24 cellular contexts compared by ENCODE assay signal in the genomic region with DNA sequence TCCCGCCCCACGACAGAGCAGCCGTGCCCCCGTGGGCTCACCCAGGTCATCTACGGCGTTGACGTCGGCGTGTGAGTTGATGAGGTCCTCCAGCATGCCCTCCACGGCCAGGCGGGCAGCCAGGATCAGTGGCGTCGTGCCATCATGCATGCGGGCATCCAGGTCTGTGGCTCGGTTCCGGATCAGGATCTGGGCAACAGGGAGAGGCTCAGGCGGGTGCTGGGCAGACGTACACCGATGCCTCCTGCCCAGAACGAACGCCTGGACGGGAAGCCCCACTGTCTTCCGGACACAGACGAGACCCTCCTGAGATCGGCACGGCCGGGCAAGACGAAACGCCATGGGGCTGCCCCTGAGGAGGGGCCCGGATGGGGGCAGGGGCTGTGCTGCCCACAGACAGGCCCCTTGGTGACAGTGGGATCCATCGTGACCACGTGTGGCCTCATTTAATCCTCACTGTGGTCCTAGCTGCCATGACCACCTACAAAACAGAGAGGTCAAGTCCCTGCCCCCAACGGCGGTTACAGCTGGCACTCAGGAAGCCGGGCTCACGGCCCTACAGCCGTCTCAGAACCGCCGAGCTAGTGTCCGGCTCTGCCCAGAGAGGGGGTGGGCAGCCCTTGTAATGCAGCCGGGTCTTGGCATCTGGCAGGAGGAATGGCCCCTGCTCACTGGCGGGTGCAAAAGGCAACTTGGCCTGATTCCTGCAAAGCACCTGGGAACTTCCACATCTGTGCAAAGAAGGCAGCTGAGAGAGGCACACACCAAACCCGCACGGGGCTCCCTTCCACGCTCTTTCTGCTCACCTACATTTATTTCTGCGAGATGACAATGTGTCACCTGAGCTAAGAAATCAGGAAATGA. TPM values are rescaled to one million over a fixed set of nuclear protein-coding genes. Genes with fewer than 3 reads are reported as not detected.
DNase-seq lines count a peak whose midpoint lies in the region; ATAC-seq, FAIRE-seq and TF ChIP-seq lines count a peak whose summit lies in the region.
"Had no signal": no experiment of that assay in that cellular context is flagged by ENCODE, and none has a peak within 500 bp of the region (broad histone marks: within the 10 kb centered on the region; RNA-seq: fewer than 3 reads in every experiment).

No MANE protein-coding gene starts in this region.

- H4K20me1 ChIP-seq in IMR-90 (ENCODE audit: insufficient read depth, low read length) = no peaks in the 10 kb centered on the region
- peaks cover 0 to 21% of the 10 kb centered on the region in 2 experiments for H4K20me1 ChIP-seq in H1 (replicated peaks in 1 of 2; ENCODE audit: control insufficient read depth in 1 of 2, insufficient read depth in 2 of 2, low read length in 2 of 2)

- H3K9me1 ChIP-seq in IMR-90 (ENCODE audit: insufficient read depth, low read length) = no peaks in the 10 kb centered on the region

- no peak overlapping the region for H3K4me3 Mint-ChIP-seq in brain
- H3K4me3 Mint-ChIP-seq in stimulated activated naive B cell treated with anti-CD40 and anti-IgM and Interleukin-4, amounts not matched to agents 10 μg/mL and 1 μg/mL and 100 μg/mL, for 72 hours = no peak overlapping the region
- no peak overlapping the region for H3K4me3 Mint-ChIP-seq in activated T-helper 17 cell treated with anti-CD3 and anti-CD28 coated beads, Interleukin-2, amount 50 U/mL, for 72 hours
- no peak overlapping the region for H3K4me3 Mint-ChIP-seq in activated CD8-positive, alpha-beta memory T cell treated with anti-CD3 and anti-CD28 coated beads, Interleukin-2, amount 10 ng/mL, durations not matched to agents 7 days and 5 days
- H3K4me3 Mint-ChIP-seq: CD4-positive, alpha-beta T cell; GM23338 had no signal

- H4K91ac ChIP-seq in IMR-90 (ENCODE audit: insufficient read depth, low read depth, low read length) = no peak overlapping the region
- no peak overlapping the region for H4K91ac ChIP-seq in H1 (replicated peaks; ENCODE audit: insufficient read length, low read length)

- H3K4ac ChIP-seq in IMR-90 (ENCODE audit: low read depth, low read length) (no peak overlapping the region), H1 (replicated peaks; ENCODE audit: insufficient read length, low read depth, low read length) (no peak overlapping the region)

- H4K8ac ChIP-seq in IMR-90 (ENCODE audit: low read depth in 2 of 2, low read length in 2 of 2) (no peak overlapping the region), H1 (ENCODE audit: extremely low read depth, insufficient read depth, low read length) (no peak overlapping the region; the same call in 1 of the 2 replicates)

- TF ChIP-seq CTCF in IMR-90 (conservative IDR thresholded peaks at IDR 0.05; ENCODE audit: low read depth, low read length) = no peak
- no peak for TF ChIP-seq CTCF in brain (conservative IDR thresholded peaks at IDR 0.05)
- no peak for TF ChIP-seq CTCF in H1 (IDR thresholded peaks at IDR 0.05; ENCODE audit: control extremely low read depth in 1 of 3, insufficient read depth in 1 of 3, low read depth in 1 of 3, low read length in 3 of 3)
- no peak for TF ChIP-seq CTCF in kidney (IDR thresholded peaks at IDR 0.05; ENCODE audit: borderline replicate concordance, extremely low read depth, insufficient read depth)

- H4K5ac ChIP-seq in IMR-90 (ENCODE audit: low read depth, low read length) (no peak overlapping the region), H1 (ENCODE audit: insufficient read length, low read depth, low read length) (no peak overlapping the region)

- in situ Hi-C loops in IMR-90 (cut with MboI; ENCODE audit: low sequenced_read_pairs) = no loop called here

- no peak for TF ChIP-seq EP300 in H1 (IDR thresholded peaks at IDR 0.05; ENCODE audit: borderline replicate concordance in 1 of 2, low read depth in 2 of 2, low read length in 2 of 2)

- H3K4me1 ChIP-seq in IMR-90 (ENCODE audit: control insufficient read depth, insufficient read depth, low read length) (no peaks in the 10 kb centered on the region), H1 (replicated peaks in 1 of 4; ENCODE audit: control insufficient read depth in 3 of 4, insufficient read depth in 4 of 4, low read length in 3 of 4) (no peaks in the 10 kb centered on the region), kidney (ENCODE audit: control insufficient read depth in 1 of 2, insufficient read depth in 1 of 2, low read depth in 1 of 2, low read length in 2 of 2) (no peaks in the 10 kb centered on the region)

- intact Hi-C loops in IMR-90 (cut with micrococcal nuclease) = no loop called here
- intact Hi-C loops in kidney (cut with DNase I) = no loop called here

- no peak overlapping the region for H2BK5ac ChIP-seq in IMR-90 (ENCODE audit: low read depth, low read length, poor library complexity, severe bottlenecking)
- peak overlapping the region; percentile 24; the same call in 1 of the 2 replicates for H2BK5ac ChIP-seq in H1 (ENCODE audit: low read depth, low read length)

- H3K79me2 ChIP-seq in H1 (ENCODE audit: control insufficient read depth in 1 of 2, insufficient read depth in 2 of 2, low read length in 2 of 2) = no peaks in the 10 kb centered on the region

- H3K14ac ChIP-seq in IMR-90 (replicated peaks; ENCODE audit: low read depth, low read length) = no peak overlapping the region
- no peak overlapping the region for H3K14ac ChIP-seq in H1 (ENCODE audit: insufficient read length)

- POLR2A ChIA-PET in IMR-90 (lab: Charles Lee; ENCODE audit: unreplicated experiment) (no interaction called here), H1 (lab: Charles Lee; ENCODE audit: partially characterized antibody) (interaction anchor here (2.0 kb wide), 1 partner anchor 9 kb away, joined by 6 read pairs; no protein-coding TSS in a partner anchor)

- H2AK5ac ChIP-seq in IMR-90 (ENCODE audit: low read depth, low read length) (no peak overlapping the region), H1 (ENCODE audit: low read depth, low read length) (no peak overlapping the region)

- no peak overlapping the region for H3K23ac ChIP-seq in IMR-90 (ENCODE audit: low read depth, low read length)
- H3K23ac ChIP-seq in H1 (ENCODE audit: insufficient read length) = no peak overlapping the region

- H3K23me2 ChIP-seq in H1 (ENCODE audit: low read depth, low read length) = no peaks in the 10 kb centered on the region

- H3K9me3 Mint-ChIP-seq in brain = no peaks in the 10 kb centered on the region
- no peaks in the 10 kb centered on the region for H3K9me3 Mint-ChIP-seq in stimulated activated naive B cell treated with anti-CD40 and anti-IgM and Interleukin-4, amounts not matched to agents 10 μg/mL and 1 μg/mL and 100 μg/mL, for 72 hours
- no peaks in the 10 kb centered on the region for H3K9me3 Mint-ChIP-seq in activated T-helper 17 cell treated with anti-CD3 and anti-CD28 coated beads, Interleukin-2, amount 50 U/mL, for 72 hours
- no peaks in the 10 kb centered on the region for H3K9me3 Mint-ChIP-seq in activated CD8-positive, alpha-beta memory T cell treated with anti-CD3 and anti-CD28 coated beads, Interleukin-2, amount 10 ng/mL, durations not matched to agents 7 days and 5 days (ENCODE audit: low read depth)
- H3K9me3 Mint-ChIP-seq: CD4-positive, alpha-beta T cell; GM23338 had no signal

- H3K79me1 ChIP-seq in IMR-90 (ENCODE audit: low read depth in 1 of 2, low read length in 2 of 2) (no peaks in the 10 kb centered on the region), H1 (ENCODE audit: low read depth, low read length) (no peaks in the 10 kb centered on the region)

- peaks cover 17% of the 10 kb centered on the region for H3K36me3 Mint-ChIP-seq in brain
- H3K36me3 Mint-ChIP-seq in stimulated activated naive B cell treated with anti-CD40 and anti-IgM and Interleukin-4, amounts not matched to agents 10 μg/mL and 1 μg/mL and 100 μg/mL, for 72 hours = peaks cover 36 to 41% of the 10 kb centered on the region in 2 donors
- peaks cover 70% of the 10 kb centered on the region for H3K36me3 Mint-ChIP-seq in activated T-helper 17 cell treated with anti-CD3 and anti-CD28 coated beads, Interleukin-2, amount 50 U/mL, for 72 hours (ENCODE audit: low read depth)
- H3K36me3 Mint-ChIP-seq in activated CD8-positive, alpha-beta memory T cell treated with anti-CD3 and anti-CD28 coated beads, Interleukin-2, amount 10 ng/mL, durations not matched to agents 7 days and 5 days = peaks cover 16% of the 10 kb centered on the region

- no peak for DNase-seq in IMR-90
- DNase-seq in H1 (ENCODE audit: low read depth in 1 of 2, low spot score in 2 of 2) = no peak
- no peak for DNase-seq in stimulated activated naive B cell treated with anti-CD40 and anti-IgM and Interleukin-4, amounts not matched to agents 10 μg/mL and 1 μg/mL and 100 μg/mL, for 72 hours
- no peak for DNase-seq in kidney
- no peak for DNase-seq in activated CD8-positive, alpha-beta memory T cell treated with anti-CD3 and anti-CD28 coated beads, Interleukin-2, amount 10 ng/mL, durations not matched to agents 7 days and 5 days
- DNase-seq: AML-193; CD4-positive, alpha-beta T cell; GDM1; HCEC 1CT; MM.1S; NCI-H1048; NCI-H2029 treated with DMSO at 0.1 percent for 48 hours; NCI-H446 treated with DMSO at 0.1 percent for 48 hours; NCI-H526; RPMI8226; SHP77 had no signal

- peaks cover 1% of the 10 kb centered on the region for H3K4me1 Mint-ChIP-seq in brain
- no peaks in the 10 kb centered on the region for H3K4me1 Mint-ChIP-seq in stimulated activated naive B cell treated with anti-CD40 and anti-IgM and Interleukin-4, amounts not matched to agents 10 μg/mL and 1 μg/mL and 100 μg/mL, for 72 hours
- no peaks in the 10 kb centered on the region for H3K4me1 Mint-ChIP-seq in activated T-helper 17 cell treated with anti-CD3 and anti-CD28 coated beads, Interleukin-2, amount 50 U/mL, for 72 hours
- no peaks in the 10 kb centered on the region for H3K4me1 Mint-ChIP-seq in activated CD8-positive, alpha-beta memory T cell treated with anti-CD3 and anti-CD28 coated beads, Interleukin-2, amount 10 ng/mL, durations not matched to agents 7 days and 5 days
- H3K4me1 Mint-ChIP-seq: GM23338 had no signal

- H3K27ac ChIP-seq in IMR-90 (ENCODE audit: insufficient read depth, low read length) (no peak overlapping the region), H1 (ENCODE audit: low read depth, low read length) (no peak overlapping the region), kidney (ENCODE audit: low read depth in 2 of 2, low read length in 2 of 2) (no peak overlapping the region)
- H3K27ac ChIP-seq: A549; BLaER1 treated with 17β-estradiol and CSF1 and Interleukin-3, amounts not matched to agents 10 nM and 100 nM; KMS-11 had no signal

- TF ChIP-seq POLR2A in IMR-90 (IDR thresholded peaks at IDR 0.05; ENCODE audit: low read depth, low read length) (no peak), H1 (IDR thresholded peaks at IDR 0.05; ENCODE audit: control extremely low read depth in 1 of 2, low read depth in 2 of 2, low read length in 2 of 2) (no peak)

- H3K4me2 ChIP-seq in IMR-90 (ENCODE audit: low read depth, low read length) (no peak overlapping the region), H1 (ENCODE audit: insufficient read depth in 1 of 2, low read depth in 2 of 2, low read length in 2 of 2) (no peak overlapping the region)
- H3K4me2 ChIP-seq: A549; BLaER1 treated with 17β-estradiol and CSF1 and Interleukin-3, amounts not matched to agents 10 nM and 100 nM; GM23338; KMS-11 had no signal

- no TSS peak for BruUV-seq in IMR-90 (replicated peaks; lab: Mats Ljungman, UMichigan)

- H3K4me3 ChIP-seq in IMR-90 (ENCODE audit: insufficient read depth, low read depth, low read length) = no peak overlapping the region
- H3K4me3 ChIP-seq in H1 (ENCODE audit: extremely low read depth in 1 of 4, insufficient read depth in 2 of 4, low read depth in 3 of 4, low read length in 4 of 4) = no peak overlapping the region
- no peak overlapping the region for H3K4me3 ChIP-seq in kidney (ENCODE audit: low read length in 2 of 2)
- H3K4me3 ChIP-seq: A549; BLaER1 treated with 17β-estradiol and CSF1 and Interleukin-3, amounts not matched to agents 10 nM and 100 nM; GM12878; GM23338 had no signal

- H2BK15ac ChIP-seq in IMR-90 (ENCODE audit: low read depth, low read length) (no peak overlapping the region), H1 (ENCODE audit: low read length) (no peak overlapping the region)

- 90% methylated on average over 40 of the region's 46 CpGs; no CpG with 5 or more reads in 1 of the 2 experiments for WGBS in IMR-90 (ENCODE audit: extremely low coverage in 2 of 2, insufficient read length in 1 of 2), 2 experiments
- 91% methylated on average over 31 of the region's 46 CpGs; no CpG with 5 or more reads in 1 of the 2 experiments for WGBS in H1 (ENCODE audit: extremely low coverage in 1 of 2, insufficient coverage in 1 of 2, insufficient read length in 1 of 2, insufficient replicate concordance in 2 of 2, low coverage in 1 of 2, low lambda C conversion rate in 2 of 2, missing lambda C conversion rate in 1 of 2), 2 experiments

- no peak overlapping the region for H2BK120ac ChIP-seq in IMR-90 (ENCODE audit: low read depth, low read length)
- H2BK120ac ChIP-seq in H1 (replicated peaks; ENCODE audit: low read depth, low read length) = no peak overlapping the region

- H3K36me3 ChIP-seq in IMR-90 (ENCODE audit: control insufficient read depth, insufficient read depth, low read length) = peaks cover 72% of the 10 kb centered on the region
- H3K36me3 ChIP-seq in H1 (ENCODE audit: control insufficient read depth in 2 of 4, insufficient read depth in 4 of 4, low read length in 3 of 4) = peaks cover 12 to 76% (median 35%) of the 10 kb centered on the region in 4 experiments; a peak in 6 of 8 replicates
- H3K36me3 ChIP-seq in kidney (ENCODE audit: control insufficient read depth in 1 of 2, insufficient read depth in 2 of 2, low read length in 2 of 2) = peaks cover 11 to 32% of the 10 kb centered on the region in 2 donors

- no peaks in the 10 kb centered on the region for H3K27me3 ChIP-seq in IMR-90 (ENCODE audit: control insufficient read depth, insufficient read depth, low read length)
- no peaks in the 10 kb centered on the region for H3K27me3 ChIP-seq in H1 (replicated peaks in 1 of 4; ENCODE audit: control insufficient read depth in 3 of 4, extremely low read depth in 1 of 4, insufficient read depth in 3 of 4, low read length in 3 of 4)
- H3K27me3 ChIP-seq: BLaER1 treated with 17β-estradiol and CSF1 and Interleukin-3, amounts not matched to agents 10 nM and 100 nM had no signal

- TF ChIP-seq RAD21 in IMR-90 (IDR thresholded peaks at IDR 0.05; ENCODE audit: low read length) (no peak), H1 (IDR thresholded peaks at IDR 0.05 in 1 of 2, conservative IDR thresholded peaks at IDR 0.05 in 1 of 2; ENCODE audit: low read depth in 2 of 2, low read length in 2 of 2) (no peak)

- H3K27me3 Mint-ChIP-seq in brain = no peaks in the 10 kb centered on the region
- H3K27me3 Mint-ChIP-seq in stimulated activated naive B cell treated with anti-CD40 and anti-IgM and Interleukin-4, amounts not matched to agents 10 μg/mL and 1 μg/mL and 100 μg/mL, for 72 hours = no peaks in the 10 kb centered on the region
- H3K27me3 Mint-ChIP-seq in activated T-helper 17 cell treated with anti-CD3 and anti-CD28 coated beads, Interleukin-2, amount 50 U/mL, for 72 hours = no peaks in the 10 kb centered on the region
- no peaks in the 10 kb centered on the region for H3K27me3 Mint-ChIP-seq in activated CD8-positive, alpha-beta memory T cell treated with anti-CD3 and anti-CD28 coated beads, Interleukin-2, amount 10 ng/mL, durations not matched to agents 7 days and 5 days
- H3K27me3 Mint-ChIP-seq: CD4-positive, alpha-beta T cell had no signal

- dilution Hi-C loops in IMR-90 (cut with HindIII; ENCODE audit: low sequenced_read_pairs, unreplicated experiment) = no loop called here

- no peak for ATAC-seq in IMR-90 (ENCODE audit: low read depth)
- ATAC-seq in stimulated activated naive B cell treated with anti-CD40 and anti-IgM and Interleukin-4, amounts not matched to agents 10 μg/mL and 1 μg/mL and 100 μg/mL, for 72 hours (replicated peaks) = no peak
- ATAC-seq in activated T-helper 17 cell treated with anti-CD3 and anti-CD28 coated beads, Interleukin-2, amount 50 U/mL, for 72 hours (replicated peaks) = no peak
- no peak for ATAC-seq in activated CD8-positive, alpha-beta memory T cell treated with anti-CD3 and anti-CD28 coated beads, Interleukin-2, amount 10 ng/mL, durations not matched to agents 7 days and 5 days
- ATAC-seq: A549, GM12878, GM23338 had no signal

- no peak overlapping the region for H2BK12ac ChIP-seq in H1 (ENCODE audit: low read depth, low read length)

- peak overlapping the region in 4 of 5 experiments; percentile 24 to 94 (median 80) for H3K27ac Mint-ChIP-seq in brain
- H3K27ac Mint-ChIP-seq in stimulated activated naive B cell treated with anti-CD40 and anti-IgM and Interleukin-4, amounts not matched to agents 10 μg/mL and 1 μg/mL and 100 μg/mL, for 72 hours = peak overlapping the region; percentile 56
- no peak overlapping the region for H3K27ac Mint-ChIP-seq in activated T-helper 17 cell treated with anti-CD3 and anti-CD28 coated beads, Interleukin-2, amount 50 U/mL, for 72 hours
- H3K27ac Mint-ChIP-seq in activated CD8-positive, alpha-beta memory T cell treated with anti-CD3 and anti-CD28 coated beads, Interleukin-2, amount 10 ng/mL, durations not matched to agents 7 days and 5 days = no peak overlapping the region
- H3K27ac Mint-ChIP-seq: CD4-positive, alpha-beta T cell; GM23338 had no signal

- CTCF ChIA-PET in IMR-90 (lab: Yijun Ruan, JAX) (no interaction called here), H1 (lab: Charles Lee; ENCODE audit: partially characterized antibody) (interaction anchor here (0.9 to 4.8 kb wide), 7 partner anchors 12 to 146 kb away, joined by 3 to 47 read pairs (median 3); no protein-coding TSS in a partner anchor)
- CTCF ChIA-PET in activated CD8-positive, alpha-beta memory T cell treated with anti-CD3 and anti-CD28 coated beads, Interleukin-2, amount 10 ng/mL, durations not matched to agents 7 days and 5 days (lab: Charles Lee) = no interaction called here

- FAIRE-seq in H1 (lab: Jason Lieb, UNC) (no peak), kidney (lab: Jason Lieb, UNC) (no peak)
- FAIRE-seq: A549, D721Med, GM12878 had no signal

- no peak overlapping the region for H3K18ac ChIP-seq in IMR-90 (ENCODE audit: low read depth, low read length)
- H3K18ac ChIP-seq in H1 (ENCODE audit: extremely low read depth, low read length) = no peak overlapping the region

- H2BK20ac ChIP-seq in IMR-90 (ENCODE audit: low read depth, low read length) (no peak overlapping the region), H1 (ENCODE audit: low read length) (no peak overlapping the region)

- H3K9ac ChIP-seq in IMR-90 (ENCODE audit: low read depth, low read length) (no peak overlapping the region), H1 (replicated peaks in 1 of 4; ENCODE audit: extremely low read depth in 1 of 4, low read depth in 3 of 4, low read length in 3 of 4) (no peak overlapping the region), kidney (ENCODE audit: low read length in 2 of 2) (no peak overlapping the region)
- H3K9ac ChIP-seq: BLaER1 treated with 17β-estradiol and CSF1 and Interleukin-3, amounts not matched to agents 10 nM and 100 nM; KMS-11 had no signal

- H3K56ac ChIP-seq in IMR-90 (ENCODE audit: extremely low read depth, insufficient read depth, low read length) = no peak overlapping the region
- no peak overlapping the region for H3K56ac ChIP-seq in H1 (replicated peaks; ENCODE audit: insufficient read length, low read depth, low read length)

- no peak overlapping the region for H2AK9ac ChIP-seq in IMR-90 (replicated peaks; ENCODE audit: low read depth, low read length, poor library complexity)

- H2AFZ ChIP-seq in IMR-90 (replicated peaks; ENCODE audit: low read length, poor library complexity) (peak overlapping the region; percentile 24), H1 (ENCODE audit: low read length) (no peak overlapping the region)
- H2AFZ ChIP-seq: GM23338 had no signal

- no peaks in the 10 kb centered on the region for H3K9me3 ChIP-seq in IMR-90 (ENCODE audit: control insufficient read depth, insufficient read depth, low read length)
- no peaks in the 10 kb centered on the region for H3K9me3 ChIP-seq in H1 (ENCODE audit: insufficient read depth in 2 of 2, low read depth in 1 of 2, low read length in 1 of 2)
- H3K9me3 ChIP-seq in kidney (ENCODE audit: control insufficient read depth in 1 of 2, low read length in 2 of 2) = no peaks in the 10 kb centered on the region
- H3K9me3 ChIP-seq: A549; BLaER1 treated with 17β-estradiol and CSF1 and Interleukin-3, amounts not matched to agents 10 nM and 100 nM had no signal

RNA-seq across cellular contexts. Expression of gene SEC16A, which starts 16.5 kb away (rescaled TPM):
- total RNA-seq in IMR-90 (2012; rRNA removed) (12.2 and 12.8 TPM in 2 replicates), kidney (67.1 TPM)
- polyA plus RNA-seq in IMR-90 (2012; rRNA removed) (42.2 and 48.1 TPM in 2 replicates), brain (ENCODE audit: insufficient read depth, low read depth, low replicate concordance) (80.6 TPM), H1 (2011; rRNA removed) (21.6 and 25.1 TPM in 2 replicates), kidney (ENCODE audit: insufficient read depth, low read depth, low replicate concordance) (37.0 TPM)
- polyA plus RNA-seq in IMR-90 (2012; cell fraction: cytosol; rRNA removed) = 26.9 and 29.1 TPM in 2 replicates
- 106 and 130 TPM in 2 replicates for polyA plus RNA-seq in IMR-90 (2012; cell fraction: nucleus; rRNA removed; ENCODE audit: low replicate concordance)
- total RNA-seq in H1 (2021; fragmentation: NEBNext Ultra II Directional; extraction: Animal tissue kit (Norgen Biotek cat#: 25700)) = 47.1 and 49.0 TPM in 2 replicates
- polyA plus RNA-seq in H1 (2011; cell fraction: cytosol; rRNA removed) = 14.2 TPM
- polyA plus RNA-seq in H1 (2011; cell fraction: nucleus; rRNA removed) = 48.6 TPM
- 37.5 to 42.3 TPM (median 39.5 TPM) in 4 replicates for polyA plus RNA-seq in H1 (2012, experiment 1 of 2)
- 38.1 TPM for polyA plus RNA-seq in H1 (2012, experiment 2 of 2)
- polyA plus RNA-seq in H1 (2013, experiment 1 of 2) = 26.8 TPM
- polyA plus RNA-seq in H1 (2013, experiment 2 of 2) = 24.9 TPM
- polyA minus RNA-seq in H1 (2011; rRNA and poly(A)+ RNA removed) = 20.7 and 22.0 TPM in 2 replicates
- 27.2 TPM for polyA minus RNA-seq in H1 (2011; cell fraction: cytosol; rRNA and poly(A)+ RNA removed)
- 24.2 TPM for polyA minus RNA-seq in H1 (2011; cell fraction: nucleus; rRNA and poly(A)+ RNA removed)
- 10 to 100 TPM; 56.0 to 85.3 TPM for total RNA-seq in activated T-helper 17 cell treated with anti-CD3 and anti-CD28 coated beads, Interleukin-2, amount 50 U/mL, for 72 hours
- 10 to 100 TPM; 88.0 to 96.7 TPM for total RNA-seq in activated CD8-positive, alpha-beta memory T cell treated with anti-CD3 and anti-CD28 coated beads, Interleukin-2, amount 10 ng/mL, durations not matched to agents 7 days and 5 days

RNA-seq across cellular contexts. Expression of gene NOTCH1, which starts 46.5 kb away (rescaled TPM):
- total RNA-seq in IMR-90 (2012; rRNA removed) = 1.8 and 2.5 TPM in 2 replicates
- 6.0 and 6.9 TPM in 2 replicates for polyA plus RNA-seq in IMR-90 (2012; rRNA removed)
- 4.0 and 8.0 TPM in 2 replicates for polyA plus RNA-seq in IMR-90 (2012; cell fraction: cytosol; rRNA removed)
- polyA plus RNA-seq in IMR-90 (2012; cell fraction: nucleus; rRNA removed; ENCODE audit: low replicate concordance) = 19.2 and 42.7 TPM in 2 replicates
- polyA plus RNA-seq in brain (ENCODE audit: insufficient read depth, low read depth, low replicate concordance) = 12.3 TPM
- total RNA-seq in H1 (2021; fragmentation: NEBNext Ultra II Directional; extraction: Animal tissue kit (Norgen Biotek cat#: 25700)) = 55.6 and 60.9 TPM in 2 replicates
- 6.9 and 19.9 TPM in 2 replicates for polyA plus RNA-seq in H1 (2011; rRNA removed)
- polyA plus RNA-seq in H1 (2011; cell fraction: cytosol; rRNA removed) = 7.3 TPM
- 41.0 TPM for polyA plus RNA-seq in H1 (2011; cell fraction: nucleus; rRNA removed)
- 17.4 to 31.4 TPM (median 28.7 TPM) in 4 replicates for polyA plus RNA-seq in H1 (2012, experiment 1 of 2)
- polyA plus RNA-seq in H1 (2012, experiment 2 of 2) = 20.1 TPM
- 33.5 TPM for polyA plus RNA-seq in H1 (2013, experiment 1 of 2)
- polyA plus RNA-seq in H1 (2013, experiment 2 of 2) = 26.3 TPM
- 12.2 and 13.8 TPM in 2 replicates for polyA minus RNA-seq in H1 (2011; rRNA and poly(A)+ RNA removed)
- 58.8 TPM for polyA minus RNA-seq in H1 (2011; cell fraction: cytosol; rRNA and poly(A)+ RNA removed)
- 41.9 TPM for polyA minus RNA-seq in H1 (2011; cell fraction: nucleus; rRNA and poly(A)+ RNA removed)
- 77.2 TPM for total RNA-seq in kidney
- 6.5 TPM for polyA plus RNA-seq in kidney (ENCODE audit: insufficient read depth, low read depth, low replicate concordance)
- 10 to 100 TPM; 63.8 to 65.9 TPM for total RNA-seq in activated T-helper 17 cell treated with anti-CD3 and anti-CD28 coated beads, Interleukin-2, amount 50 U/mL, for 72 hours
- total RNA-seq in activated CD8-positive, alpha-beta memory T cell treated with anti-CD3 and anti-CD28 coated beads, Interleukin-2, amount 10 ng/mL, durations not matched to agents 7 days and 5 days = 10 to 100 TPM; 67.3 to 73.5 TPM

RNA-seq across cellular contexts. Expression of gene INPP5E, which starts 59.7 kb away (rescaled TPM):
- 1.6 and 1.9 TPM in 2 replicates for total RNA-seq in IMR-90 (2012; rRNA removed)
- polyA plus RNA-seq in IMR-90 (2012; rRNA removed) = 9.4 and 11.0 TPM in 2 replicates
- polyA plus RNA-seq in IMR-90 (2012; cell fraction: cytosol; rRNA removed) = 6.8 and 9.8 TPM in 2 replicates
- 46.1 and 80.7 TPM in 2 replicates for polyA plus RNA-seq in IMR-90 (2012; cell fraction: nucleus; rRNA removed; ENCODE audit: low replicate concordance)
- polyA plus RNA-seq in brain (ENCODE audit: insufficient read depth, low read depth, low replicate concordance) = 10.7 TPM
- 11.3 and 11.5 TPM in 2 replicates for total RNA-seq in H1 (2021; fragmentation: NEBNext Ultra II Directional; extraction: Animal tissue kit (Norgen Biotek cat#: 25700))
- 8.7 and 14.3 TPM in 2 replicates for polyA plus RNA-seq in H1 (2011; rRNA removed)
- polyA plus RNA-seq in H1 (2011; cell fraction: cytosol; rRNA removed) = 9.6 TPM
- 42.3 TPM for polyA plus RNA-seq in H1 (2011; cell fraction: nucleus; rRNA removed)
- 6.3 to 11.1 TPM (median 9.2 TPM) in 4 replicates for polyA plus RNA-seq in H1 (2012, experiment 1 of 2)
- polyA plus RNA-seq in H1 (2012, experiment 2 of 2) = 5.9 TPM
- polyA plus RNA-seq in H1 (2013, experiment 1 of 2) = 7.4 TPM
- 7.1 TPM for polyA plus RNA-seq in H1 (2013, experiment 2 of 2)
- polyA minus RNA-seq in H1 (2011; rRNA and poly(A)+ RNA removed) = 3.2 and 4.8 TPM in 2 replicates
- 5.7 TPM for polyA minus RNA-seq in H1 (2011; cell fraction: cytosol; rRNA and poly(A)+ RNA removed)
- 11.1 TPM for polyA minus RNA-seq in H1 (2011; cell fraction: nucleus; rRNA and poly(A)+ RNA removed)
- total RNA-seq in kidney = 14.0 TPM
- polyA plus RNA-seq in kidney (ENCODE audit: insufficient read depth, low read depth, low replicate concordance) = 6.9 TPM
- total RNA-seq in activated T-helper 17 cell treated with anti-CD3 and anti-CD28 coated beads, Interleukin-2, amount 50 U/mL, for 72 hours = 10 to 100 TPM; 14.2 to 18.2 TPM
- 10 to 100 TPM; 20.0 to 21.4 TPM for total RNA-seq in activated CD8-positive, alpha-beta memory T cell treated with anti-CD3 and anti-CD28 coated beads, Interleukin-2, amount 10 ng/mL, durations not matched to agents 7 days and 5 days

Comparison
In these comparisons a context has a peak if more than half of its experiments do, and no peak if none do; other contexts are left out.
1. H3K27ac Mint-ChIP-seq: peak in brain (4 of 5) and stimulated activated naive B cell treated with anti-CD40 and anti-IgM and Interleukin-4, amounts not matched to agents 10 μg/mL and 1 μg/mL and 100 μg/mL, for 72 hours (single experiment); none in activated T-helper 17 cell treated with anti-CD3 and anti-CD28 coated beads, Interleukin-2, amount 50 U/mL, for 72 hours (single experiment) and activated CD8-positive, alpha-beta memory T cell treated with anti-CD3 and anti-CD28 coated beads, Interleukin-2, amount 10 ng/mL, durations not matched to agents 7 days and 5 days (single experiment).
2. RNA of gene NOTCH1, which starts 46.5 kb away (total RNA-seq): 77.2 TPM in kidney (single experiment), 67.3 to 73.5 TPM in activated CD8-positive, alpha-beta memory T cell treated with anti-CD3 and anti-CD28 coated beads, Interleukin-2, amount 10 ng/mL, durations not matched to agents 7 days and 5 days, 63.8 to 65.9 TPM in activated T-helper 17 cell treated with anti-CD3 and anti-CD28 coated beads, Interleukin-2, amount 50 U/mL, for 72 hours and 55.6 to 60.9 TPM in H1; 1.8 to 2.5 TPM in IMR-90; every median in the first group is over 10 times any median in the second.